1 cellular context compared by ENCODE assay signal in genomic region chr6:155126727-155127439, GRCh38.
TF ChIP-seq lines count a peak whose summit lies in the region.

No MANE protein-coding gene starts in this region.

TF ChIP-seq in GM23338, 12 proteins besides CTCF, POLR2A, EP300 and RAD21 (continued from another document):
- TF ChIP-seq ZNF462 (CRISPR knock-in tag; IDR thresholded peaks at IDR 0.05): no peak
- TF ChIP-seq ZNF331 (CRISPR knock-in tag; IDR thresholded peaks at IDR 0.05; ENCODE audit: low read depth): no peak
- no peak for TF ChIP-seq POLR2AphosphoS5 (IDR thresholded peaks at IDR 0.05; ENCODE audit: low read depth)
- TF ChIP-seq, protein P1, sequence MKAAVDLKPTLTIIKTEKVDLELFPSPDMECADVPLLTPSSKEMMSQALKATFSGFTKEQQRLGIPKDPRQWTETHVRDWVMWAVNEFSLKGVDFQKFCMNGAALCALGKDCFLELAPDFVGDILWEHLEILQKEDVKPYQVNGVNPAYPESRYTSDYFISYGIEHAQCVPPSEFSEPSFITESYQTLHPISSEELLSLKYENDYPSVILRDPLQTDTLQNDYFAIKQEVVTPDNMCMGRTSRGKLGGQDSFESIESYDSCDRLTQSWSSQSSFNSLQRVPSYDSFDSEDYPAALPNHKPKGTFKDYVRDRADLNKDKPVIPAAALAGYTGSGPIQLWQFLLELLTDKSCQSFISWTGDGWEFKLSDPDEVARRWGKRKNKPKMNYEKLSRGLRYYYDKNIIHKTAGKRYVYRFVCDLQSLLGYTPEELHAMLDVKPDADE (IDR thresholded peaks at IDR 0.05): no peak
- no peak for TF ChIP-seq NANOG (IDR thresholded peaks at IDR 0.05; ENCODE audit: borderline replicate concordance)
- TF ChIP-seq JUNB (IDR thresholded peaks at IDR 0.05; ENCODE audit: unreplicated experiment): no peak
- TF ChIP-seq EZH2 (IDR thresholded peaks at IDR 0.05; ENCODE audit: low read depth, unreplicated experiment): no peak
- TF ChIP-seq CREB1 (CRISPR knock-in tag; IDR thresholded peaks at IDR 0.05; ENCODE audit: low read depth): no peak
